13 cellular contexts compared by ENCODE assay signal in the genomic region with DNA sequence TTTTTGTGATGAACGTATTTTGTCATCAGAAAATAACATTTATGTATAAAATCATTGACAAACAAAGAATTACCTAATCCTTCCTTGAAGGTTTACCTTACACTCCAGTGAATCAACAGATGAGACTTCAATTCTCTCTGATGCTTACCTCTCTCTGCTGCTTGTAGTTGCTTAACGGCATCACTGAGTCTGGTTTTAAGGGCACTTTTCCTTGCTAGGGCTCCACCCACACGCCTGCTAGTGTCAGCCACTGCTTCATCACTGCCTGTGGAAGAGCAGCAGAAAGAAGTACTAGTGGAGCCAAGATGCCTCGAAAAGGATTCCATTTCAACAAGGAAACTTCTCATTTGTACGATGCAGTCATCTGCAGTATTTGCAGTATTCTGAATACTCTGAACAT.
DNase-seq lines count a peak whose midpoint lies in the region; ATAC-seq and TF ChIP-seq lines count a peak whose summit lies in the region.
"Had no signal": no experiment of that assay in that cellular context is flagged by ENCODE, and none has a peak within 500 bp of the region (broad histone marks: within the 10 kb centered on the region; RNA-seq: fewer than 3 reads in every experiment).

No MANE protein-coding gene starts in this region.

- CTCF ChIA-PET in activated CD4-positive, alpha-beta memory T cell treated with anti-CD3 and anti-CD28 coated beads for 36 hours (lab: Charles Lee), result interaction anchor here (1.8 kb wide), 1 partner anchor 13 kb away, joined by 5 read pairs; no protein-coding TSS in a partner anchor
- CTCF ChIA-PET in activated CD4-positive, alpha-beta memory T cell treated with anti-CD3 and anti-CD28 coated beads, Interleukin-2, amount 10 ng/mL, durations not matched to agents 7 days and 5 days (lab: Charles Lee), result no interaction called here

- no peaks in the 10 kb centered on the region for H3K4me1 ChIP-seq in uterus

- POLR2A ChIA-PET in activated CD4-positive, alpha-beta memory T cell treated with anti-CD3 and anti-CD28 coated beads for 36 hours (lab: Charles Lee), result no interaction called here
- POLR2A ChIA-PET in activated CD4-positive, alpha-beta memory T cell treated with anti-CD3 and anti-CD28 coated beads, Interleukin-2, amount 10 ng/mL, durations not matched to agents 7 days and 5 days (lab: Charles Lee), result no interaction called here

- TF ChIP-seq CTCF in brain (conservative IDR thresholded peaks at IDR 0.05), result no peak
- no peak for TF ChIP-seq CTCF in uterus (IDR thresholded peaks at IDR 0.05)
- TF ChIP-seq CTCF in omental fat pad (IDR thresholded peaks at IDR 0.05), result no peak

- peaks cover 18% of the 10 kb centered on the region for H3K4me1 Mint-ChIP-seq in activated CD4-positive, alpha-beta memory T cell treated with anti-CD3 and anti-CD28 coated beads for 36 hours (ENCODE audit: low read depth)
- H3K4me1 Mint-ChIP-seq in activated CD4-positive, alpha-beta memory T cell treated with anti-CD3 and anti-CD28 coated beads, Interleukin-2, amount 10 ng/mL, durations not matched to agents 7 days and 5 days, result peaks cover 10% of the 10 kb centered on the region
- peaks cover 18% of the 10 kb centered on the region for H3K4me1 Mint-ChIP-seq in brain

- no peaks in the 10 kb centered on the region for H3K9me3 Mint-ChIP-seq in activated CD4-positive, alpha-beta memory T cell treated with anti-CD3 and anti-CD28 coated beads for 36 hours
- no peaks in the 10 kb centered on the region for H3K9me3 Mint-ChIP-seq in activated CD4-positive, alpha-beta memory T cell treated with anti-CD3 and anti-CD28 coated beads, Interleukin-2, amount 10 ng/mL, durations not matched to agents 7 days and 5 days
- no peaks in the 10 kb centered on the region for H3K9me3 Mint-ChIP-seq in brain
- no peaks in the 10 kb centered on the region for H3K9me3 Mint-ChIP-seq in activated naive CD4-positive, alpha-beta T cell treated with anti-CD3 and anti-CD28 coated beads, Interleukin-2, amount 50 U/mL, for 72 hours
- H3K9me3 Mint-ChIP-seq: activated T-cell treated with anti-CD3 and anti-CD28 coated beads, Interleukin-2, amount 50 U/mL, for 4 hours; naive thymus-derived CD4-positive, alpha-beta T cell; stimulated activated naive CD8-positive, alpha-beta T cell treated with anti-CD3 and anti-CD28 coated beads, Interleukin-15, amount 100 ng/mL, for 72 hours had no signal

- H3K4me3 ChIP-seq in uterus, result no peak overlapping the region
- H3K4me3 ChIP-seq: PC-9 had no signal

- no peaks in the 10 kb centered on the region for H3K9me3 ChIP-seq in uterus

- peak overlapping the region; percentile 83 to 95 for H3K27ac ChIP-seq in uterus
- H3K27ac ChIP-seq: PC-9 had no signal

- peaks cover 11% of the 10 kb centered on the region for H3K27me3 Mint-ChIP-seq in activated CD4-positive, alpha-beta memory T cell treated with anti-CD3 and anti-CD28 coated beads for 36 hours
- H3K27me3 Mint-ChIP-seq in activated CD4-positive, alpha-beta memory T cell treated with anti-CD3 and anti-CD28 coated beads, Interleukin-2, amount 10 ng/mL, durations not matched to agents 7 days and 5 days, result peaks cover 13% of the 10 kb centered on the region
- no peaks in the 10 kb centered on the region for H3K27me3 Mint-ChIP-seq in brain

- no peaks in the 10 kb centered on the region for H3K27me3 ChIP-seq in uterus

- no peak overlapping the region for H3K4me3 Mint-ChIP-seq in activated CD4-positive, alpha-beta memory T cell treated with anti-CD3 and anti-CD28 coated beads for 36 hours
- no peak overlapping the region for H3K4me3 Mint-ChIP-seq in activated CD4-positive, alpha-beta memory T cell treated with anti-CD3 and anti-CD28 coated beads, Interleukin-2, amount 10 ng/mL, durations not matched to agents 7 days and 5 days
- H3K4me3 Mint-ChIP-seq in brain, result no peak overlapping the region
- H3K4me3 Mint-ChIP-seq: activated T-cell treated with anti-CD3 and anti-CD28 coated beads, Interleukin-2, amount 50 U/mL, for 4 hours; naive thymus-derived CD4-positive, alpha-beta T cell; stimulated activated naive CD8-positive, alpha-beta T cell treated with anti-CD3 and anti-CD28 coated beads, Interleukin-15, amount 100 ng/mL, for 72 hours had no signal

- peak; percentile 14 for DNase-seq in activated CD4-positive, alpha-beta memory T cell treated with anti-CD3 and anti-CD28 coated beads for 36 hours
- no peak for DNase-seq in activated CD4-positive, alpha-beta memory T cell treated with anti-CD3 and anti-CD28 coated beads, Interleukin-2, amount 10 ng/mL, durations not matched to agents 7 days and 5 days
- peak; percentile 42 for DNase-seq in iris pigment epithelial cell (ENCODE audit: low read depth)
- peak; percentile 55 to 67 for DNase-seq in uterus
- no peak for DNase-seq in activated naive CD4-positive, alpha-beta T cell treated with anti-CD3 and anti-CD28 coated beads, Interleukin-2, amount 50 U/mL, for 72 hours (ENCODE audit: low spot score in 2 of 2)
- no peak for DNase-seq in omental fat pad (ENCODE audit: low spot score)
- no peak for DNase-seq in stimulated activated CD4-positive, alpha-beta T cell treated with anti-CD3 and anti-CD28 coated beads, Interleukin-4, amount 100 ng/mL, for 1 hour
- DNase-seq: activated T-cell treated with anti-CD3 and anti-CD28 coated beads, Interleukin-2, amount 50 U/mL, for 4 hours; MV-4-11; naive thymus-derived CD4-positive, alpha-beta T cell; PC-9; stimulated activated naive CD8-positive, alpha-beta T cell treated with anti-CD3 and anti-CD28 coated beads, Interleukin-15, amount 100 ng/mL, for 72 hours had no signal

- no peak for ATAC-seq in activated naive CD4-positive, alpha-beta T cell treated with anti-CD3 and anti-CD28 coated beads, Interleukin-2, amount 50 U/mL, for 72 hours
- ATAC-seq in omental fat pad (ENCODE audit: low FRiP score), result no peak
- ATAC-seq: activated T-cell treated with anti-CD3 and anti-CD28 coated beads, Interleukin-2, amount 50 U/mL, for 4 hours; naive thymus-derived CD4-positive, alpha-beta T cell; stimulated activated naive CD8-positive, alpha-beta T cell treated with anti-CD3 and anti-CD28 coated beads, Interleukin-15, amount 100 ng/mL, for 72 hours had no signal

- no peaks in the 10 kb centered on the region for H3K36me3 Mint-ChIP-seq in activated CD4-positive, alpha-beta memory T cell treated with anti-CD3 and anti-CD28 coated beads for 36 hours
- H3K36me3 Mint-ChIP-seq in activated CD4-positive, alpha-beta memory T cell treated with anti-CD3 and anti-CD28 coated beads, Interleukin-2, amount 10 ng/mL, durations not matched to agents 7 days and 5 days (ENCODE audit: low read depth), result no peaks in the 10 kb centered on the region
- H3K36me3 Mint-ChIP-seq in brain, result peaks cover 9% of the 10 kb centered on the region
- H3K36me3 Mint-ChIP-seq in activated naive CD4-positive, alpha-beta T cell treated with anti-CD3 and anti-CD28 coated beads, Interleukin-2, amount 50 U/mL, for 72 hours, result no peaks in the 10 kb centered on the region
- H3K36me3 Mint-ChIP-seq: naive thymus-derived CD4-positive, alpha-beta T cell had no signal

- no peaks in the 10 kb centered on the region for H3K36me3 ChIP-seq in uterus

- intact Hi-C loops in activated CD4-positive, alpha-beta memory T cell treated with anti-CD3 and anti-CD28 coated beads for 36 hours (cut with micrococcal nuclease), result no loop called here
- intact Hi-C loops in uterus (cut with DNase I; ENCODE audit: low total_unique reads), result no loop called here

- TF ChIP-seq POLR2A in uterus (IDR thresholded peaks at IDR 0.05), result no peak

- no peak overlapping the region for H3K27ac Mint-ChIP-seq in activated CD4-positive, alpha-beta memory T cell treated with anti-CD3 and anti-CD28 coated beads for 36 hours
- no peak overlapping the region for H3K27ac Mint-ChIP-seq in activated CD4-positive, alpha-beta memory T cell treated with anti-CD3 and anti-CD28 coated beads, Interleukin-2, amount 10 ng/mL, durations not matched to agents 7 days and 5 days
- peak overlapping the region in 3 of 5 experiments; percentile 10 to 48 (median 29) for H3K27ac Mint-ChIP-seq in brain
- no peak overlapping the region for H3K27ac Mint-ChIP-seq in activated naive CD4-positive, alpha-beta T cell treated with anti-CD3 and anti-CD28 coated beads, Interleukin-2, amount 50 U/mL, for 72 hours
- H3K27ac Mint-ChIP-seq: naive thymus-derived CD4-positive, alpha-beta T cell; stimulated activated naive CD8-positive, alpha-beta T cell treated with anti-CD3 and anti-CD28 coated beads, Interleukin-15, amount 100 ng/mL, for 72 hours had no signal

Comparison
In these comparisons a context has a peak if more than half of its experiments do, and no peak if none do; other contexts are left out.
1. DNase-seq: peak in activated CD4-positive, alpha-beta memory T cell treated with anti-CD3 and anti-CD28 coated beads for 36 hours (single experiment), iris pigment epithelial cell (single experiment) and uterus (2 of 2); none in activated CD4-positive, alpha-beta memory T cell treated with anti-CD3 and anti-CD28 coated beads, Interleukin-2, amount 10 ng/mL, durations not matched to agents 7 days and 5 days (single experiment), activated naive CD4-positive, alpha-beta T cell treated with anti-CD3 and anti-CD28 coated beads, Interleukin-2, amount 50 U/mL, for 72 hours (0 of 2), omental fat pad (single experiment) and stimulated activated CD4-positive, alpha-beta T cell treated with anti-CD3 and anti-CD28 coated beads, Interleukin-4, amount 100 ng/mL, for 1 hour (single experiment).
2. H3K27ac Mint-ChIP-seq: peak in brain (3 of 5); none in activated CD4-positive, alpha-beta memory T cell treated with anti-CD3 and anti-CD28 coated beads for 36 hours (single experiment), activated CD4-positive, alpha-beta memory T cell treated with anti-CD3 and anti-CD28 coated beads, Interleukin-2, amount 10 ng/mL, durations not matched to agents 7 days and 5 days (single experiment) and activated naive CD4-positive, alpha-beta T cell treated with anti-CD3 and anti-CD28 coated beads, Interleukin-2, amount 50 U/mL, for 72 hours (0 of 2).